Comparison of ENCODE assay signal across 10 cellular contexts in genomic region chr3:99859855-99860254, GRCh38. TPM values are rescaled to one million over a fixed set of nuclear protein-coding genes. Genes with fewer than 3 reads are reported as not detected.
DNase-seq lines count a peak whose midpoint lies in the region; ATAC-seq and TF ChIP-seq lines count a peak whose summit lies in the region.
"Had no signal": no experiment of that assay in that cellular context is flagged by ENCODE, and none has a peak within 500 bp of the region (broad histone marks: within the 10 kb centered on the region; RNA-seq: fewer than 3 reads in every experiment).

No MANE protein-coding gene starts in this region.

- H3K4me1 ChIP-seq in upper lobe of left lung, result peaks cover 0 to 17% (median 0%) of the 10 kb centered on the region in 4 donors

- DNase-seq in HS-5 (ENCODE audit: low read depth), result peak; percentile 90
- DNase-seq in cardiac fibroblast (ENCODE audit: low read depth in 2 of 2), result peak; percentile 93 to 97
- DNase-seq in left kidney (ENCODE audit: low read depth, low spot score), result peak; percentile 48
- no peak for DNase-seq in upper lobe of left lung
- no peak for DNase-seq in left lobe of liver (ENCODE audit: low spot score)
- DNase-seq in NCI-H1417 (lab: John Stamatoyannopoulos, UW), result no peak
- DNase-seq: effector CD4-positive, alpha-beta T cell; lower lobe of right lung; NCI-H1930 had no signal

- peaks cover 0 to 24% (median 3%) of the 10 kb centered on the region in 4 donors for H3K36me3 ChIP-seq in upper lobe of left lung

- peak overlapping the region in 3 of 4 donors; percentile 17 to 54 (median 26) for H3K27ac ChIP-seq in upper lobe of left lung

- H3K9me3 ChIP-seq in upper lobe of left lung, result no peaks in the 10 kb centered on the region
- H3K9me3 ChIP-seq: lower lobe of right lung had no signal

- WGBS in upper lobe of left lung, 2 donors, result 59 to 64% methylated on average over 1 of the region's 1 CpG

- H3K4me3 ChIP-seq in cardiac fibroblast (replicated peaks in 1 of 2; ENCODE audit: low read depth in 2 of 2, low read length in 2 of 2), result no peak overlapping the region
- H3K4me3 ChIP-seq in upper lobe of left lung, result no peak overlapping the region
- H3K4me3 ChIP-seq: lower lobe of right lung had no signal

- TF ChIP-seq POLR2A in upper lobe of left lung (IDR thresholded peaks at IDR 0.05), result no peak

- TF ChIP-seq CTCF in cardiac fibroblast (IDR thresholded peaks at IDR 0.05; ENCODE audit: low read depth, low read length), result no peak
- TF ChIP-seq CTCF in upper lobe of left lung (IDR thresholded peaks at IDR 0.05), result no peak

- peak in 1 of 4 donors; percentile 1 for TF ChIP-seq EP300 in upper lobe of left lung (IDR thresholded peaks at IDR 0.05)

- no peaks in the 10 kb centered on the region for H3K27me3 ChIP-seq in upper lobe of left lung

- ATAC-seq in upper lobe of left lung (ENCODE audit: low FRiP score in 2 of 2), result peak in 1 of 2 donors; percentile 73
- ATAC-seq in HG03439 (IDR thresholded peaks at IDR 0.05; ENCODE audit: unreplicated experiment), result no peak
- no peak for ATAC-seq in left lobe of liver

RNA-seq across cellular contexts. Expression of gene CMSS1, which starts 42.2 kb away (rescaled TPM):
- total RNA-seq in upper lobe of left lung, result 10 to 100 TPM in 3 of 6 donors, 1 to 10 TPM in 3; 4.0 to 21.1 (median 12.0) TPM
- 9.7 TPM for total RNA-seq in left lobe of liver

Comparison
In these comparisons a context has a peak if more than half of its experiments do, and no peak if none do; other contexts are left out.
1. DNase-seq: peak in HS-5 (single experiment), cardiac fibroblast (2 of 2) and left kidney (single experiment); none in upper lobe of left lung (0 of 2), left lobe of liver (single experiment) and NCI-H1417 (0 of 3).